Comparison of ENCODE assay signal across 1 cellular context in genomic region chr11:5335166-5335565, GRCh38.
TF ChIP-seq lines count a peak whose summit lies in the region.

No MANE protein-coding gene starts in this region.

TF ChIP-seq in K562, 482 proteins besides CTCF, POLR2A, EP300 and RAD21 (continues in another document):
- TF ChIP-seq TCF3 (CRISPR knock-in tag; IDR thresholded peaks at IDR 0.05) = peak; percentile 72
- TF ChIP-seq ETV5 (CRISPR knock-in tag; IDR thresholded peaks at IDR 0.05; ENCODE audit: low read depth) = peak; percentile 66
- TF ChIP-seq THRB (CRISPR knock-in tag; conservative IDR thresholded peaks at IDR 0.05) = no peak
- peak; percentile 59; the same call in 1 of the 2 replicates for TF ChIP-seq ARID3A (IDR thresholded peaks at IDR 0.05; ENCODE audit: borderline replicate concordance, low read depth, low read length)
- TF ChIP-seq TAF7 (tag; IDR thresholded peaks at IDR 0.05) = no peak
- no peak for TF ChIP-seq MBD2 (IDR thresholded peaks at IDR 0.05; ENCODE audit: borderline replicate concordance, low read depth)
- TF ChIP-seq HLTF (IDR thresholded peaks at IDR 0.05) = no peak
- TF ChIP-seq THAP7 (CRISPR knock-in tag; IDR thresholded peaks at IDR 0.05) = no peak
- TF ChIP-seq CBFA2T2 (conservative IDR thresholded peaks at IDR 0.05) = peak; percentile 57
- TF ChIP-seq ZNF655 (CRISPR knock-in tag; IDR thresholded peaks at IDR 0.05) = no peak
- peak; percentile 41; the same call in 1 of the 2 replicates for TF ChIP-seq KLF16 (IDR thresholded peaks at IDR 0.05)
- no peak for TF ChIP-seq HNRNPLL (IDR thresholded peaks at IDR 0.05; ENCODE audit: low read depth, low read length, poor library complexity, severe bottlenecking)
- no peak for TF ChIP-seq TSC22D4 (tag; IDR thresholded peaks at IDR 0.05)
- TF ChIP-seq MTF1 (CRISPR knock-in tag; IDR thresholded peaks at IDR 0.05; ENCODE audit: borderline replicate concordance) = no peak
- peak; percentile 35 for TF ChIP-seq CCNT2 (IDR thresholded peaks at IDR 0.05; ENCODE audit: borderline replicate concordance, extremely low read depth, insufficient read length, low read depth, low read length)
- no peak for TF ChIP-seq JUND (IDR thresholded peaks at IDR 0.05; ENCODE audit: borderline replicate concordance, low read depth, low read length)
- no peak; the same call in 2 of the 3 replicates for TF ChIP-seq JUND (tag; IDR thresholded peaks at IDR 0.05; ENCODE audit: borderline replicate concordance, low read depth, low read length)
- TF ChIP-seq CBFA2T3 (IDR thresholded peaks at IDR 0.05) = peak; percentile 77
- TF ChIP-seq ZSCAN32 (CRISPR knock-in tag; IDR thresholded peaks at IDR 0.05) = no peak
- no peak for TF ChIP-seq NCOA6 (IDR thresholded peaks at IDR 0.05)
- TF ChIP-seq ZNF121 (CRISPR knock-in tag; conservative IDR thresholded peaks at IDR 0.05) = no peak
- TF ChIP-seq NCOR1 (IDR thresholded peaks at IDR 0.05) = peak; percentile 63
- TF ChIP-seq ZNF644 (tag; IDR thresholded peaks at IDR 0.05; ENCODE audit: low read depth) = no peak
- no peak for TF ChIP-seq SAFB (IDR thresholded peaks at IDR 0.05; ENCODE audit: borderline replicate concordance, low read depth, low read length)
- no peak for TF ChIP-seq CEBPB (tag; IDR thresholded peaks at IDR 0.05)
- TF ChIP-seq TBL1XR1 (IDR thresholded peaks at IDR 0.05; ENCODE audit: low read length in 2 of 2) = 0 out of 4 replicates have a peak, but pooled peaks of 1 of the 2 experiments have one; percentile 32
- TF ChIP-seq PHB (CRISPR knock-in tag; IDR thresholded peaks at IDR 0.05) = no peak
- TF ChIP-seq DPF2 (IDR thresholded peaks at IDR 0.05) = peak; percentile 47; the same call in 1 of the 2 replicates
- peak; percentile 19; the same call in 1 of the 2 replicates for TF ChIP-seq PML (IDR thresholded peaks at IDR 0.05; ENCODE audit: low read length)
- no peak for TF ChIP-seq HIVEP1 (CRISPR knock-in tag; IDR thresholded peaks at IDR 0.05)
- peak; percentile 40; the same call in 1 of the 2 replicates for TF ChIP-seq SMARCA4 (IDR thresholded peaks at IDR 0.05)
- no peak for TF ChIP-seq ZNF518B (CRISPR knock-in tag; IDR thresholded peaks at IDR 0.05)
- TF ChIP-seq SNIP1 (IDR thresholded peaks at IDR 0.05; ENCODE audit: low read depth) = no peak
- no peak for TF ChIP-seq TAF1 (IDR thresholded peaks at IDR 0.05; ENCODE audit: control insufficient read depth, extremely low read depth, insufficient read depth, low read length, severe bottlenecking)
- no peak for TF ChIP-seq SFPQ (IDR thresholded peaks at IDR 0.05; ENCODE audit: low read depth, low read length)
- TF ChIP-seq TEAD4 (IDR thresholded peaks at IDR 0.05; ENCODE audit: low read length) = peak; percentile 69
- no peak for TF ChIP-seq TEAD4 (CRISPR knock-in tag; IDR thresholded peaks at IDR 0.05; ENCODE audit: borderline replicate concordance)
- TF ChIP-seq ARID1B (IDR thresholded peaks at IDR 0.05) = peak; percentile 84
- TF ChIP-seq KHSRP (IDR thresholded peaks at IDR 0.05) = no peak
- no peak for TF ChIP-seq ZKSCAN3 (CRISPR knock-in tag; IDR thresholded peaks at IDR 0.05)
- no peak for TF ChIP-seq PTBP1 (IDR thresholded peaks at IDR 0.05; ENCODE audit: low read depth, low read length)
- no peak for TF ChIP-seq MYNN (IDR thresholded peaks at IDR 0.05)
- TF ChIP-seq MYNN (CRISPR knock-in tag; IDR thresholded peaks at IDR 0.05) = no peak
- no peak for TF ChIP-seq ZNF134 (CRISPR knock-in tag; conservative IDR thresholded peaks at IDR 0.05)
- TF ChIP-seq TAL1 (IDR thresholded peaks at IDR 0.05) = peak; percentile 41
- TF ChIP-seq ZFP91 (CRISPR knock-in tag; IDR thresholded peaks at IDR 0.05) = no peak
- no peak for TF ChIP-seq SIX5 (IDR thresholded peaks at IDR 0.05; ENCODE audit: borderline replicate concordance in 1 of 2, insufficient read depth in 1 of 2, low read depth in 1 of 2, low read length in 2 of 2)
- TF ChIP-seq RCOR1 (IDR thresholded peaks at IDR 0.05; ENCODE audit: borderline replicate concordance in 1 of 2, low read depth in 2 of 2, low read length in 2 of 2) = peak in 1 of 2 experiments; percentile 32; a peak in 1 of 4 replicates
- TF ChIP-seq MTA3 (IDR thresholded peaks at IDR 0.05; ENCODE audit: borderline replicate concordance) = no peak
- TF ChIP-seq BCOR (IDR thresholded peaks at IDR 0.05) = no peak
- no peak for TF ChIP-seq PYGO2 (tag; IDR thresholded peaks at IDR 0.05)
- TF ChIP-seq RB1 (IDR thresholded peaks at IDR 0.05; ENCODE audit: low read depth) = no peak
- TF ChIP-seq MEF2A (IDR thresholded peaks at IDR 0.05; ENCODE audit: control insufficient read depth, low read depth, low read length) = peak; percentile 24; the same call in 1 of the 2 replicates
- no peak for TF ChIP-seq HNRNPK (IDR thresholded peaks at IDR 0.05; ENCODE audit: low read depth, low read length, poor library complexity, severe bottlenecking)
- TF ChIP-seq ZNF444 (CRISPR knock-in tag; IDR thresholded peaks at IDR 0.05) = no peak
- no peak for TF ChIP-seq ZNF175 (CRISPR knock-in tag; IDR thresholded peaks at IDR 0.05; ENCODE audit: low read depth)
- no peak for TF ChIP-seq POLR2AphosphoS2 (IDR thresholded peaks at IDR 0.05; ENCODE audit: low read length)
- no peak for TF ChIP-seq HOMEZ (CRISPR knock-in tag; IDR thresholded peaks at IDR 0.05)
- TF ChIP-seq SMAD4 (CRISPR knock-in tag; conservative IDR thresholded peaks at IDR 0.05) = peak; percentile 41; the same call in 1 of the 2 replicates
- TF ChIP-seq SMARCE1 (IDR thresholded peaks at IDR 0.05) = 0 out of 2 replicates have a peak, but pooled peaks have one; percentile 25
- no peak for TF ChIP-seq GATAD2A (IDR thresholded peaks at IDR 0.05)
- peak; percentile 66 for TF ChIP-seq SOX6 (IDR thresholded peaks at IDR 0.05)
- TF ChIP-seq HMGXB4 (CRISPR knock-in tag; IDR thresholded peaks at IDR 0.05) = no peak
